Comparison of ENCODE assay signal across 8 cellular contexts in genomic region chr7:2431260-2431867, GRCh38. TPM values are rescaled to one million over a fixed set of nuclear protein-coding genes. Genes with fewer than 3 reads are reported as not detected.
DNase-seq lines count a peak whose midpoint lies in the region; ATAC-seq, FAIRE-seq and TF ChIP-seq lines count a peak whose summit lies in the region.

No MANE protein-coding gene starts in this region.

- H3K4me3 Mint-ChIP-seq in activated CD4-positive, alpha-beta T cell treated with anti-CD3 and anti-CD28 coated beads, Interleukin-2, amount 10 ng/mL, durations not matched to agents 7 days and 5 days, result no peak overlapping the region
- H3K4me3 Mint-ChIP-seq in type B pancreatic cell, result no peak overlapping the region

- H3K27ac ChIP-seq in A549, result no peak overlapping the region

- DNase-seq in A549 (ENCODE audit: low read depth in 1 of 2, low spot score in 1 of 2) (peak; percentile 20 to 21), GM20000 (ENCODE audit: low spot score) (peak; percentile 57), germinal center (ENCODE audit: low spot score) (peak; percentile 59), type B pancreatic cell (ENCODE audit: extremely low spot score, unreplicated experiment) (no peak), DMS79 (lab: John Stamatoyannopoulos, UW) (no peak), NCI-H187 treated with DMSO at 0.1 percent for 48 hours (lab: John Stamatoyannopoulos, UW) (no peak)
- DNase-seq in activated CD4-positive, alpha-beta T cell treated with anti-CD3 and anti-CD28 coated beads, Interleukin-2, amount 10 ng/mL, durations not matched to agents 7 days and 5 days, result peak; percentile 31

- peaks cover 23% of the 10 kb centered on the region for H3K4me1 Mint-ChIP-seq in activated CD4-positive, alpha-beta T cell treated with anti-CD3 and anti-CD28 coated beads, Interleukin-2, amount 10 ng/mL, durations not matched to agents 7 days and 5 days
- H3K4me1 Mint-ChIP-seq in type B pancreatic cell (ENCODE audit: unreplicated experiment), result no peaks in the 10 kb centered on the region

- no peak overlapping the region for H3K27ac Mint-ChIP-seq in activated CD4-positive, alpha-beta T cell treated with anti-CD3 and anti-CD28 coated beads, Interleukin-2, amount 10 ng/mL, durations not matched to agents 7 days and 5 days
- no peak overlapping the region for H3K27ac Mint-ChIP-seq in type B pancreatic cell

- TF ChIP-seq CTCF in A549 (IDR thresholded peaks at IDR 0.05) (no peak), GM20000 (IDR thresholded peaks at IDR 0.05; ENCODE audit: extremely low read depth, missing control alignments) (peak; percentile 43), type B pancreatic cell (conservative IDR thresholded peaks at IDR 0.05) (peak; percentile 58)

- FAIRE-seq in A549 (lab: Jason Lieb, UNC), result no peak

- TF ChIP-seq POLR2A in A549 (IDR thresholded peaks at IDR 0.05; ENCODE audit: low read length), result no peak

- H3K9me3 Mint-ChIP-seq in activated CD4-positive, alpha-beta T cell treated with anti-CD3 and anti-CD28 coated beads, Interleukin-2, amount 10 ng/mL, durations not matched to agents 7 days and 5 days, result peaks cover 8% of the 10 kb centered on the region
- peaks cover 6% of the 10 kb centered on the region for H3K9me3 Mint-ChIP-seq in type B pancreatic cell

- no peaks in the 10 kb centered on the region for H3K27me3 Mint-ChIP-seq in activated CD4-positive, alpha-beta T cell treated with anti-CD3 and anti-CD28 coated beads, Interleukin-2, amount 10 ng/mL, durations not matched to agents 7 days and 5 days
- H3K27me3 Mint-ChIP-seq in type B pancreatic cell, result no peaks in the 10 kb centered on the region

- POLR2A ChIA-PET in A549 (lab: Yijun Ruan, JAX), result no interaction called here
- POLR2A ChIA-PET in activated CD4-positive, alpha-beta T cell treated with anti-CD3 and anti-CD28 coated beads, Interleukin-2, amount 10 ng/mL, durations not matched to agents 7 days and 5 days (lab: Charles Lee), result no interaction called here

- peaks cover 10% of the 10 kb centered on the region; the same call in 2 of the 3 replicates for H3K9me3 ChIP-seq in A549

- H3K4me3 ChIP-seq in A549, result no peak overlapping the region

- H3K36me3 Mint-ChIP-seq in activated CD4-positive, alpha-beta T cell treated with anti-CD3 and anti-CD28 coated beads, Interleukin-2, amount 10 ng/mL, durations not matched to agents 7 days and 5 days (ENCODE audit: low read depth), result peaks cover 47% of the 10 kb centered on the region
- H3K36me3 Mint-ChIP-seq in type B pancreatic cell, result peaks cover 22% of the 10 kb centered on the region

- peak in 1 of 2 experiments; percentile 21; a peak in 1 of 5 replicates for TF ChIP-seq RAD21 in A549 (conservative IDR thresholded peaks at IDR 0.05 in 1 of 2, IDR thresholded peaks at IDR 0.05 in 1 of 2)

- CTCF ChIA-PET in A549 (lab: Yijun Ruan, JAX), result interaction anchor here (1.2 to 1.9 kb wide), 5 partner anchors 9 to 26 kb away, joined by 3 to 5 read pairs (median 5); no protein-coding TSS in a partner anchor
- CTCF ChIA-PET in activated CD4-positive, alpha-beta T cell treated with anti-CD3 and anti-CD28 coated beads, Interleukin-2, amount 10 ng/mL, durations not matched to agents 7 days and 5 days (lab: Charles Lee), result interaction anchor here (0.7 to 1.8 kb wide), 10 partner anchors 8 to 256 kb away, joined by 3 to 5 read pairs (median 4); partner anchors contain the start of gene CHST12

- WGBS in A549 (ENCODE audit: missing lambda C conversion rate), result 57% methylated on average over 3 of the region's 3 CpGs

- ATAC-seq in A549 (peak in 1 of 2 experiments; percentile 73; a peak in 3 of 6 replicates), HG03280 (IDR thresholded peaks at IDR 0.05; ENCODE audit: unreplicated experiment) (no peak)

- no peak for TF ChIP-seq EP300 in A549 (IDR thresholded peaks at IDR 0.05)

- H3K4me2 ChIP-seq in A549, result no peak overlapping the region

- no peaks in the 10 kb centered on the region for H3K4me1 ChIP-seq in A549

TF ChIP-seq in A549, 52 proteins besides CTCF, POLR2A, EP300 and RAD21:
- TF ChIP-seq RCOR1 (IDR thresholded peaks at IDR 0.05; ENCODE audit: low read depth, low read length), result no peak
- TF ChIP-seq JUNB (IDR thresholded peaks at IDR 0.05), result no peak
- TF ChIP-seq, protein P1, sequence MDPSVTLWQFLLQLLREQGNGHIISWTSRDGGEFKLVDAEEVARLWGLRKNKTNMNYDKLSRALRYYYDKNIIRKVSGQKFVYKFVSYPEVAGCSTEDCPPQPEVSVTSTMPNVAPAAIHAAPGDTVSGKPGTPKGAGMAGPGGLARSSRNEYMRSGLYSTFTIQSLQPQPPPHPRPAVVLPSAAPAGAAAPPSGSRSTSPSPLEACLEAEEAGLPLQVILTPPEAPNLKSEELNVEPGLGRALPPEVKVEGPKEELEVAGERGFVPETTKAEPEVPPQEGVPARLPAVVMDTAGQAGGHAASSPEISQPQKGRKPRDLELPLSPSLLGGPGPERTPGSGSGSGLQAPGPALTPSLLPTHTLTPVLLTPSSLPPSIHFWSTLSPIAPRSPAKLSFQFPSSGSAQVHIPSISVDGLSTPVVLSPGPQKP (IDR thresholded peaks at IDR 0.05; ENCODE audit: low read depth, low read length), result no peak
- no peak for TF ChIP-seq JUN (IDR thresholded peaks at IDR 0.05)
TF ChIP-seq in A549: peak in this region for 0.

RNA-seq across cellular contexts. Expression of gene CHST12, which starts 28.0 kb away (rescaled TPM):
- polyA plus RNA-seq in A549 (2011; rRNA removed) (5.6 and 6.2 TPM in 2 replicates), A549 (2017; fragmentation: RNase III; extraction: RNeasy Plus Mini Kit Qiagen cat#74134 plus additional on column Dnase treatment) (9.4 to 12.0 TPM (median 11.3 TPM) in 3 replicates)
- 14.8 and 22.4 TPM in 2 replicates for polyA plus RNA-seq in A549 (2012; cell fraction: cytosol; rRNA removed)
- 21.2 and 32.0 TPM in 2 replicates for polyA plus RNA-seq in A549 (2012; cell fraction: nucleus; rRNA removed)
- 2.6 and 3.6 TPM in 2 replicates for polyA minus RNA-seq in A549 (2011; rRNA and poly(A)+ RNA removed)
- 10 to 100 TPM; 40.7 to 44.8 TPM for total RNA-seq in activated CD4-positive, alpha-beta T cell treated with anti-CD3 and anti-CD28 coated beads, Interleukin-2, amount 10 ng/mL, durations not matched to agents 7 days and 5 days
- total RNA-seq in type B pancreatic cell (ENCODE audit: low replicate concordance), result 17.6 and 22.4 TPM in 2 replicates

RNA-seq across cellular contexts. Expression of gene GRIFIN, which starts 44.8 kb away (rescaled TPM):
- polyA plus RNA-seq in A549 (2011; rRNA removed) (not detected in 2 replicates), A549 (2017; fragmentation: RNase III; extraction: RNeasy Plus Mini Kit Qiagen cat#74134 plus additional on column Dnase treatment) (not detected in 3 replicates)
- not detected in 2 replicates for polyA plus RNA-seq in A549 (2012; cell fraction: cytosol; rRNA removed)
- not detected in 2 replicates for polyA plus RNA-seq in A549 (2012; cell fraction: nucleus; rRNA removed)
- not detected in 2 replicates for polyA minus RNA-seq in A549 (2011; rRNA and poly(A)+ RNA removed)
- not detected for total RNA-seq in activated CD4-positive, alpha-beta T cell treated with anti-CD3 and anti-CD28 coated beads, Interleukin-2, amount 10 ng/mL, durations not matched to agents 7 days and 5 days
- not detected in 2 replicates for total RNA-seq in type B pancreatic cell (ENCODE audit: low replicate concordance)

Comparison
In these comparisons a context has a peak if more than half of its experiments do, and no peak if none do; other contexts are left out.
1. DNase-seq: peak in A549 (2 of 2), GM20000 (single experiment), activated CD4-positive, alpha-beta T cell treated with anti-CD3 and anti-CD28 coated beads, Interleukin-2, amount 10 ng/mL, durations not matched to agents 7 days and 5 days (single experiment) and germinal center (single experiment); none in type B pancreatic cell (single experiment), DMS79 (single experiment) and NCI-H187 treated with DMSO at 0.1 percent for 48 hours (single experiment).